Comparison of ENCODE assay signal across 20 cellular contexts in the genomic region with DNA sequence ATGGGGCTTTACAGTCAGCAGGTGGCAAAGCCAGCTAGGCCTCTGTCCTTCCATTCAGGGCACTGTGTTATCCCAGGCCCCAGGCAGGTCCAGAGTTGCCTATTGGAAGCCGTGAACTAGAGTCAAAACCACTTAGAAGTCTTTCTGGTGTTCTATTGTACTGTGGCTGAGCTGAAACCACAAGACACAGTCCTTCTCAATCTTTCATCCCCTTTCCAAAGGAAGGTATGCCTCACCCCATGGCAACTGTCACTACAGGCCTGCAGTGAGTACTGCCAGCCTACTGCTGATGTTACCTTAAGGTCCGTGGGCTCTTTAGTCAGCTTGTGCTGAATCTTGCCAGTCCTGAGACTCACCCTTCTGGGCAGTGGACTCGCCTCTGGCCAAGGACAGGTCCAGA.
DNase-seq lines count a peak whose midpoint lies in the region; ATAC-seq, FAIRE-seq and TF ChIP-seq lines count a peak whose summit lies in the region.
"Had no signal": no experiment of that assay in that cellular context is flagged by ENCODE, and none has a peak within 500 bp of the region (broad histone marks: within the 10 kb centered on the region; RNA-seq: fewer than 3 reads in every experiment).

No MANE protein-coding gene starts in this region.

- no peak overlapping the region for H2BK5ac ChIP-seq in H9 (ENCODE audit: insufficient read length, low read length)
- no peak overlapping the region for H2BK5ac ChIP-seq in H1 (ENCODE audit: low read depth, low read length)

- H3K9ac ChIP-seq in H9 (ENCODE audit: extremely low read depth, insufficient read length, low read length) = no peak overlapping the region
- no peak overlapping the region for H3K9ac ChIP-seq in HUES48 (ENCODE audit: low read depth, low read length)
- H3K9ac ChIP-seq in H1 (replicated peaks in 1 of 4; ENCODE audit: extremely low read depth in 1 of 4, low read depth in 3 of 4, low read length in 3 of 4) = no peak overlapping the region
- H3K9ac ChIP-seq: SK-N-SH had no signal

- H3K9me3 Mint-ChIP-seq in H9 (peaks cover 17 to 21% of the 10 kb centered on the region in 2 experiments; a peak in 4 of 5 replicates), neural crest cell (peaks cover 21% of the 10 kb centered on the region)

- H2BK15ac ChIP-seq in H9 (ENCODE audit: low read depth, low read length) = no peak overlapping the region
- H2BK15ac ChIP-seq in H1 (ENCODE audit: low read length) = no peak overlapping the region

- H4K5ac ChIP-seq in H9 (ENCODE audit: insufficient read length, low read depth, low read length) (no peak overlapping the region), H1 (ENCODE audit: insufficient read length, low read depth, low read length) (no peak overlapping the region)

- DNase-seq in H9 (no peak), H1 (ENCODE audit: low read depth in 1 of 2, low spot score in 2 of 2) (no peak), neural crest cell (ENCODE audit: low read depth, low spot score) (no peak), Ammon's horn (ENCODE audit: low spot score) (no peak), urothelium cell line (ENCODE audit: low spot score) (no peak)
- DNase-seq: C1 segment of cervical spinal cord, HCEC 1CT, KBM-7, NCI-H1417, NCI-H187, NCI-H2107, NCI-H510A, NCI-H774, SHP77, SK-N-SH had no signal

- H4K91ac ChIP-seq in H9 (ENCODE audit: insufficient read length, low read depth, low read length) (no peak overlapping the region), H1 (replicated peaks; ENCODE audit: insufficient read length, low read length) (no peak overlapping the region)

- H3K4ac ChIP-seq in H9 (ENCODE audit: low read depth, low read length) (no peak overlapping the region), H1 (replicated peaks; ENCODE audit: insufficient read length, low read depth, low read length) (no peak overlapping the region)

- H3K4me3 ChIP-seq in HUES48 (ENCODE audit: low read depth, low read length) (no peak overlapping the region), H1 (ENCODE audit: extremely low read depth in 1 of 4, insufficient read depth in 2 of 4, low read depth in 3 of 4, low read length in 4 of 4) (no peak overlapping the region)

- H3K36me3 ChIP-seq in HUES48 (ENCODE audit: control insufficient read depth, insufficient read depth, low read length) (no peaks in the 10 kb centered on the region; the same call in 1 of the 2 replicates), H1 (ENCODE audit: control insufficient read depth in 2 of 4, insufficient read depth in 4 of 4, low read length in 3 of 4) (no peaks in the 10 kb centered on the region)

- H3K79me1 ChIP-seq in H9 (ENCODE audit: insufficient read depth, low read depth, low read length, poor library complexity, severe bottlenecking) = no peaks in the 10 kb centered on the region
- H3K79me1 ChIP-seq in H1 (ENCODE audit: low read depth, low read length) = peaks cover 6% of the 10 kb centered on the region; the same call in 1 of the 2 replicates

- POLR2A ChIA-PET in H1 (lab: Charles Lee; ENCODE audit: partially characterized antibody) = no interaction called here

- H2BK20ac ChIP-seq in H9 (ENCODE audit: low read depth, low read length, poor library complexity, severe bottlenecking) (no peak overlapping the region), H1 (ENCODE audit: low read length) (no peak overlapping the region)

- H3K56ac ChIP-seq in H9 (ENCODE audit: insufficient read length, low read depth, low read length) (no peak overlapping the region), H1 (replicated peaks; ENCODE audit: insufficient read length, low read depth, low read length) (no peak overlapping the region)

- no peak for TF ChIP-seq CTCF in H9 (conservative IDR thresholded peaks at IDR 0.05)
- no peak for TF ChIP-seq CTCF in H1 (IDR thresholded peaks at IDR 0.05; ENCODE audit: control extremely low read depth in 1 of 3, insufficient read depth in 1 of 3, low read depth in 1 of 3, low read length in 3 of 3)
- no peak for TF ChIP-seq CTCF in neural crest cell (conservative IDR thresholded peaks at IDR 0.05)

- H3K4me1 ChIP-seq in H9 (ENCODE audit: insufficient read depth, low read length) (peaks cover 3% of the 10 kb centered on the region; the same call in 1 of the 2 replicates), HUES48 (ENCODE audit: control insufficient read depth, insufficient read depth, low read length) (peaks cover 42% of the 10 kb centered on the region), H1 (replicated peaks in 1 of 4; ENCODE audit: control insufficient read depth in 3 of 4, insufficient read depth in 4 of 4, low read length in 3 of 4) (peaks cover 0 to 6% (median 3%) of the 10 kb centered on the region in 4 experiments; a peak in 2 of 7 replicates)

- H3K4me2 ChIP-seq in H9 (ENCODE audit: insufficient read depth, insufficient read length, low read length) (no peak overlapping the region), H1 (ENCODE audit: insufficient read depth in 1 of 2, low read depth in 2 of 2, low read length in 2 of 2) (no peak overlapping the region)
- H3K4me2 ChIP-seq: SK-N-SH had no signal

- no peak overlapping the region for H2BK120ac ChIP-seq in H9 (ENCODE audit: low read depth, low read length, poor library complexity, severe bottlenecking)
- H2BK120ac ChIP-seq in H1 (replicated peaks; ENCODE audit: low read depth, low read length) = no peak overlapping the region

- H3K27ac ChIP-seq in H9 (ENCODE audit: insufficient read length, low read depth, low read length) (no peak overlapping the region), HUES48 (ENCODE audit: low read depth, low read length) (peak overlapping the region; percentile 47), H1 (ENCODE audit: low read depth, low read length) (no peak overlapping the region)

- no peak for TF ChIP-seq RAD21 in H1 (IDR thresholded peaks at IDR 0.05 in 1 of 2, conservative IDR thresholded peaks at IDR 0.05 in 1 of 2; ENCODE audit: low read depth in 2 of 2, low read length in 2 of 2)

- H3K14ac ChIP-seq in H9 (ENCODE audit: insufficient read depth, low read length) (no peak overlapping the region), H1 (ENCODE audit: insufficient read length) (no peak overlapping the region)

- peaks cover 23% of the 10 kb centered on the region; the same call in 1 of the 2 replicates for H3K79me2 ChIP-seq in H9 (ENCODE audit: insufficient read depth, low read length)
- peaks cover 0 to 90% of the 10 kb centered on the region in 2 experiments; a peak in 3 of 4 replicates for H3K79me2 ChIP-seq in H1 (ENCODE audit: control insufficient read depth in 1 of 2, insufficient read depth in 2 of 2, low read length in 2 of 2)

- no peak overlapping the region for H3T11ph ChIP-seq in H9 (ENCODE audit: low read length)

- no peak for ATAC-seq in HG02981 (IDR thresholded peaks at IDR 0.05; ENCODE audit: unreplicated experiment)
- ATAC-seq: HepG2 had no signal

- H3K4me3 Mint-ChIP-seq in H9 = no peak overlapping the region
- no peak overlapping the region for H3K4me3 Mint-ChIP-seq in neural crest cell

- no peaks in the 10 kb centered on the region for H3K27me3 Mint-ChIP-seq in H9 (ENCODE audit: low read depth)
- H3K27me3 Mint-ChIP-seq in neural crest cell (ENCODE audit: low read depth) = no peaks in the 10 kb centered on the region

- peaks cover 50% of the 10 kb centered on the region in 2 experiments for H3K4me1 Mint-ChIP-seq in H9
- H3K4me1 Mint-ChIP-seq in neural crest cell = peaks cover 12% of the 10 kb centered on the region

- no CpG with 5 or more reads among the region's 3 CpGs for WGBS in H9 (ENCODE audit: extremely low coverage, insufficient read length, low lambda C conversion rate)
- WGBS in H1 (ENCODE audit: extremely low coverage in 1 of 2, insufficient coverage in 1 of 2, insufficient read length in 1 of 2, insufficient replicate concordance in 2 of 2, low coverage in 1 of 2, low lambda C conversion rate in 2 of 2, missing lambda C conversion rate in 1 of 2), 2 experiments = 88% methylated on average over 3 of the region's 3 CpGs; no CpG with 5 or more reads in 1 of the 2 experiments

- H3K27me3 ChIP-seq in H9 (ENCODE audit: insufficient read depth, low read length) = no peaks in the 10 kb centered on the region
- H3K27me3 ChIP-seq in HUES48 (ENCODE audit: control insufficient read depth, insufficient read depth, low read length) = no peaks in the 10 kb centered on the region
- no peaks in the 10 kb centered on the region for H3K27me3 ChIP-seq in H1 (replicated peaks in 1 of 4; ENCODE audit: control insufficient read depth in 3 of 4, extremely low read depth in 1 of 4, insufficient read depth in 3 of 4, low read length in 3 of 4)

- H2BK12ac ChIP-seq in H9 (ENCODE audit: insufficient read length, low read depth, low read length) = no peak overlapping the region
- H2BK12ac ChIP-seq in H1 (ENCODE audit: low read depth, low read length) = no peak overlapping the region

- H2AK5ac ChIP-seq in H9 (ENCODE audit: insufficient read length, low read length) (no peak overlapping the region), H1 (ENCODE audit: low read depth, low read length) (0 out of 2 replicates have a peak overlapping the region, but pooled peaks have one; percentile 56)

- TF ChIP-seq POLR2A in H1 (IDR thresholded peaks at IDR 0.05; ENCODE audit: control extremely low read depth in 1 of 2, low read depth in 2 of 2, low read length in 2 of 2) = no peak

- H2AFZ ChIP-seq in H9 (ENCODE audit: low read length) (no peak overlapping the region), H1 (ENCODE audit: low read length) (no peak overlapping the region)

- peak overlapping the region in 2 of 3 experiments; percentile 19 to 38; a peak in 4 of 7 replicates for H3K27ac Mint-ChIP-seq in H9
- peak overlapping the region; percentile 53 for H3K27ac Mint-ChIP-seq in neural crest cell (ENCODE audit: unreplicated experiment)

- no peak overlapping the region for H3K23ac ChIP-seq in H9 (ENCODE audit: insufficient read length, low read depth, low read length)
- no peak overlapping the region for H3K23ac ChIP-seq in H1 (ENCODE audit: insufficient read length)

- H3K23me2 ChIP-seq in H9 (ENCODE audit: insufficient read length, low read depth, low read length, poor library complexity, severe bottlenecking) (no peaks in the 10 kb centered on the region), H1 (ENCODE audit: low read depth, low read length) (no peaks in the 10 kb centered on the region)

- no peak overlapping the region for H4K8ac ChIP-seq in H9 (replicated peaks; ENCODE audit: insufficient read length, low read depth, low read length)
- H4K8ac ChIP-seq in H1 (ENCODE audit: extremely low read depth, insufficient read depth, low read length) = no peak overlapping the region

- CTCF ChIA-PET in H1 (lab: Charles Lee; ENCODE audit: partially characterized antibody) = no interaction called here

- H3K9me3 ChIP-seq in H9 (ENCODE audit: control insufficient read depth, low read depth, low read length) (no peaks in the 10 kb centered on the region), HUES48 (ENCODE audit: control insufficient read depth, insufficient read depth, low read length) (0 out of 2 replicates have a peak, but pooled peaks cover 3% of the 10 kb centered on the region), H1 (ENCODE audit: insufficient read depth in 2 of 2, low read depth in 1 of 2, low read length in 1 of 2) (no peaks in the 10 kb centered on the region)

- FAIRE-seq in H1 (lab: Jason Lieb, UNC) (no peak), urothelium cell line (lab: Jason Lieb, UNC) (no peak)
- FAIRE-seq: G401.6, HepG2, RCC 7860 had no signal

- H4K20me1 ChIP-seq in H9 (ENCODE audit: control insufficient read depth, insufficient read depth, insufficient read length) (no peaks in the 10 kb centered on the region), H1 (replicated peaks in 1 of 2; ENCODE audit: control insufficient read depth in 1 of 2, insufficient read depth in 2 of 2, low read length in 2 of 2) (peaks cover 0 to 7% of the 10 kb centered on the region in 2 experiments)

- H3K36me3 Mint-ChIP-seq in H9 (ENCODE audit: insufficient read depth in 1 of 3, low read depth in 3 of 3) = peaks cover 21 to 29% (median 22%) of the 10 kb centered on the region in 3 experiments
- H3K36me3 Mint-ChIP-seq in neural crest cell (ENCODE audit: low read depth) = peaks cover 22% of the 10 kb centered on the region

- H3K18ac ChIP-seq in H9 (ENCODE audit: insufficient read length, low read depth, low read length) (no peak overlapping the region), H1 (ENCODE audit: extremely low read depth, low read length) (no peak overlapping the region)

- TF ChIP-seq EP300 in H1 (IDR thresholded peaks at IDR 0.05; ENCODE audit: borderline replicate concordance in 1 of 2, low read depth in 2 of 2, low read length in 2 of 2) = no peak
